In genomic region chr2:130187789-130188431, GRCh38 we compare ENCODE assay signal across 22 cellular contexts. TPM values are rescaled to one million over a fixed set of nuclear protein-coding genes. Genes with fewer than 3 reads are reported as not detected.
"Had no signal": no experiment of that assay in that cellular context is flagged by ENCODE, and none has a peak within 500 bp of the region (broad histone marks: within the 10 kb centered on the region; RNA-seq: fewer than 3 reads in every experiment).

No MANE protein-coding gene starts in this region.

RNA-seq across cellular contexts. Expression of gene TUBA3E, which starts 10.3 kb away (rescaled TPM):
- total RNA-seq: activated CD4-positive, alpha-beta memory T cell treated with anti-CD3 and anti-CD28 coated beads for 36 hours; activated CD4-positive, alpha-beta T cell treated with anti-CD3 and anti-CD28 coated beads, Interleukin-2, amount 10 ng/mL, durations not matched to agents 24 days and 14 days; activated CD8-positive, alpha-beta memory T cell treated with anti-CD3 and anti-CD28 coated beads for 36 hours; activated T-cell treated with anti-CD3 and anti-CD28 coated beads, Interleukin-2, amount 50 U/mL, for 4 hours; activated T-helper 17 cell treated with anti-CD3 and anti-CD28 coated beads, Interleukin-2, amount 50 U/mL, for 72 hours; breast epithelium; endodermal cell; esophagus mucosa; kidney; left colon; liver; mammary epithelial cell; naive thymus-derived CD4-positive, alpha-beta T cell; occipital lobe; psoas muscle; sigmoid colon; suprapubic skin; T-helper 1 cell treated with Interleukin-12 subunit alpha and Interleukin-12 subunit beta and Interleukin-4 antibody, amounts not matched to agents 30 ng/mL and 1 ng/mL, for 36 hours; ureter had no signal
- polyA plus RNA-seq: immature natural killer cell; mammary epithelial cell; naive thymus-derived CD4-positive, alpha-beta T cell had no signal

RNA-seq across cellular contexts. Expression of gene CCDC74B, which starts 43.0 kb away (rescaled TPM):
- total RNA-seq: psoas muscle had no signal
- polyA plus RNA-seq: naive thymus-derived CD4-positive, alpha-beta T cell had no signal

RNA-seq across cellular contexts. Expression of gene POTEF, which starts 58.9 kb away (rescaled TPM):
- total RNA-seq: activated CD4-positive, alpha-beta memory T cell treated with anti-CD3 and anti-CD28 coated beads for 36 hours; activated CD4-positive, alpha-beta T cell treated with anti-CD3 and anti-CD28 coated beads, Interleukin-2, amount 10 ng/mL, durations not matched to agents 24 days and 14 days; activated CD8-positive, alpha-beta memory T cell treated with anti-CD3 and anti-CD28 coated beads for 36 hours; activated T-cell treated with anti-CD3 and anti-CD28 coated beads, Interleukin-2, amount 50 U/mL, for 4 hours; activated T-helper 17 cell treated with anti-CD3 and anti-CD28 coated beads, Interleukin-2, amount 50 U/mL, for 72 hours; esophagus mucosa; heart left ventricle; kidney; left colon; liver; naive thymus-derived CD4-positive, alpha-beta T cell; occipital lobe; psoas muscle; sigmoid colon; suprapubic skin; T-helper 1 cell treated with Interleukin-12 subunit alpha and Interleukin-12 subunit beta and Interleukin-4 antibody, amounts not matched to agents 30 ng/mL and 1 ng/mL, for 36 hours; ureter had no signal
- polyA plus RNA-seq: heart left ventricle, immature natural killer cell, liver, mammary epithelial cell, psoas muscle, sigmoid colon, small intestine had no signal
